In the genomic region with DNA sequence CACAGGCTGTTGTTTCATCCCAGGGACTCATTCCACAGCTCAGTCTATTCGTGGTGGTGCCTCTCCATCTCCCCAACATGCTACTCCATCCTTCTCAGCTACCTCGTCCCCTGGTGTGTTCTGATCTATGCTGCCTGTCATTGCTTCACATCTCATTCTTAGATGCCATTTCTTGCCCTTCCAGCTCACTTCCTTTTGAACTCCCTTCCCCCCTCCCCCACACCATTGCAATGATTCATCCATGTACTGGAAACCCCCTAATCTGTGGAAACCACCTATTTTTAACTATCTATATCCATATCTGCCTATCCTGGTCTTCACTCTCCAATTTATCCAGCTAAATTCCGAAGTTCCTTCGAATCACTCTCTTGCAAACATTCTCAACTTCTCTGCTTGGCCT, we compare ENCODE assay signal across 19 cellular contexts.
DNase-seq lines count a peak whose midpoint lies in the region; ATAC-seq, FAIRE-seq and TF ChIP-seq lines count a peak whose summit lies in the region.
"Had no signal": no experiment of that assay in that cellular context is flagged by ENCODE, and none has a peak within 500 bp of the region (broad histone marks: within the 10 kb centered on the region; RNA-seq: fewer than 3 reads in every experiment).

No MANE protein-coding gene starts in this region.

- no peaks in the 10 kb centered on the region for H3K36me3 ChIP-seq in upper lobe of right lung
- H3K36me3 ChIP-seq: heart right ventricle, prostate gland, spleen, thyroid gland had no signal

- WGBS in A549 (ENCODE audit: missing lambda C conversion rate), result 40% methylated on average over 4 of the region's 4 CpGs

- H3K4me1 ChIP-seq in A549, result peaks cover 8% of the 10 kb centered on the region; the same call in 2 of the 3 replicates
- peaks cover 27% of the 10 kb centered on the region for H3K4me1 ChIP-seq in foreskin keratinocyte
- no peaks in the 10 kb centered on the region for H3K4me1 ChIP-seq in upper lobe of right lung
- H3K4me1 ChIP-seq: heart right ventricle, prostate gland, spleen, thyroid gland had no signal

- no peak for TF ChIP-seq RAD21 in A549 (conservative IDR thresholded peaks at IDR 0.05 in 1 of 2, IDR thresholded peaks at IDR 0.05 in 1 of 2)

- H3K9me3 ChIP-seq in A549 (no peaks in the 10 kb centered on the region), upper lobe of right lung (no peaks in the 10 kb centered on the region)
- H3K9me3 ChIP-seq: Caco-2, heart right ventricle, prostate gland, spleen, thyroid gland had no signal

- ATAC-seq in A549 (peak in 1 of 2 experiments; percentile 39; a peak in 2 of 6 replicates), foreskin keratinocyte (peak; percentile 65), GM21515 (IDR thresholded peaks at IDR 0.05; ENCODE audit: unreplicated experiment) (no peak), upper lobe of right lung (no peak)
- ATAC-seq: heart right ventricle, natural killer cell had no signal

- FAIRE-seq in A549 (lab: Jason Lieb, UNC), result no peak
- FAIRE-seq: colon had no signal

- H3K4me3 ChIP-seq in A549 (no peak overlapping the region), GM12865 (ENCODE audit: low read depth, low read length) (no peak overlapping the region), upper lobe of right lung (no peak overlapping the region)
- H3K4me3 ChIP-seq: heart right ventricle, prostate gland, spleen, thyroid gland had no signal

- TF ChIP-seq CTCF in A549 (IDR thresholded peaks at IDR 0.05) (no peak), GM12865 (IDR thresholded peaks at IDR 0.05; ENCODE audit: insufficient read depth, low read depth, low read length, missing control alignments) (no peak), foreskin keratinocyte (conservative IDR thresholded peaks at IDR 0.05) (no peak), upper lobe of right lung (IDR thresholded peaks at IDR 0.05) (no peak)

- POLR2A ChIA-PET in A549 (lab: Yijun Ruan, JAX), result no interaction called here

- no peak for TF ChIP-seq POLR2A in A549 (IDR thresholded peaks at IDR 0.05; ENCODE audit: low read length)

- CTCF ChIA-PET in A549 (lab: Yijun Ruan, JAX), result no interaction called here

- H3K27ac ChIP-seq in A549 (no peak overlapping the region; a peak in 1 of 6 replicates), foreskin keratinocyte (peak overlapping the region; percentile 66), upper lobe of right lung (no peak overlapping the region)
- H3K27ac ChIP-seq: heart right ventricle, prostate gland, spleen, thyroid gland had no signal

- H3K27me3 ChIP-seq in foreskin keratinocyte (no peaks in the 10 kb centered on the region), upper lobe of right lung (no peaks in the 10 kb centered on the region)
- H3K27me3 ChIP-seq: heart right ventricle, thyroid gland had no signal

- peak; percentile 7 to 23 for DNase-seq in A549 (ENCODE audit: low read depth in 1 of 2, low spot score in 1 of 2)
- peak; percentile 24 for DNase-seq in GM12865 (ENCODE audit: low read depth)
- peak; percentile 13 for DNase-seq in amniotic epithelial cell (ENCODE audit: low read depth)
- DNase-seq in foreskin keratinocyte, result peak; percentile 40 to 56
- no peak for DNase-seq in effector CD4-positive, alpha-beta T cell
- no peak for DNase-seq in upper lobe of right lung
- DNase-seq in NCI-H187 treated with DMSO at 0.1 percent for 48 hours (lab: John Stamatoyannopoulos, UW), result no peak
- DNase-seq: amygdala, Caco-2, heart right ventricle, natural killer cell, NCI-H2081, NCI-H69, spleen, T-helper 9 cell, thyroid gland had no signal

- peak overlapping the region; percentile 36; the same call in 1 of the 3 replicates for H3K4me2 ChIP-seq in A549

- intact Hi-C loops in upper lobe of right lung (cut with DNase I), result no loop called here

- TF ChIP-seq EP300 in A549 (IDR thresholded peaks at IDR 0.05), result no peak

TF ChIP-seq in A549, 52 proteins besides CTCF, POLR2A, EP300 and RAD21:
- TF ChIP-seq BHLHE40 (IDR thresholded peaks at IDR 0.05; ENCODE audit: low read depth, low read length) (no peak), ESRRA (IDR thresholded peaks at IDR 0.05; ENCODE audit: borderline replicate concordance, low read length) (no peak), CBX2 (IDR thresholded peaks at IDR 0.05; ENCODE audit: borderline replicate concordance, low read depth) (no peak), CBX8 (IDR thresholded peaks at IDR 0.05) (no peak), RCOR1 (IDR thresholded peaks at IDR 0.05; ENCODE audit: low read depth, low read length) (no peak), ZC3H11A (IDR thresholded peaks at IDR 0.05) (no peak)
- TF ChIP-seq, protein P1, sequence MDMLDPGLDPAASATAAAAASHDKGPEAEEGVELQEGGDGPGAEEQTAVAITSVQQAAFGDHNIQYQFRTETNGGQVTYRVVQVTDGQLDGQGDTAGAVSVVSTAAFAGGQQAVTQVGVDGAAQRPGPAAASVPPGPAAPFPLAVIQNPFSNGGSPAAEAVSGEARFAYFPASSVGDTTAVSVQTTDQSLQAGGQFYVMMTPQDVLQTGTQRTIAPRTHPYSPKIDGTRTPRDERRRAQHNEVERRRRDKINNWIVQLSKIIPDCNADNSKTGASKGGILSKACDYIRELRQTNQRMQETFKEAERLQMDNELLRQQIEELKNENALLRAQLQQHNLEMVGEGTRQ (IDR thresholded peaks at IDR 0.05), result no peak
- TF ChIP-seq, protein P2, sequence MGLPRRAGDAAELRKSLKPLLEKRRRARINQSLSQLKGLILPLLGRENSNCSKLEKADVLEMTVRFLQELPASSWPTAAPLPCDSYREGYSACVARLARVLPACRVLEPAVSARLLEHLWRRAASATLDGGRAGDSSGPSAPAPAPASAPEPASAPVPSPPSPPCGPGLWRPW (IDR thresholded peaks at IDR 0.05), result no peak
- TF ChIP-seq, protein P3, sequence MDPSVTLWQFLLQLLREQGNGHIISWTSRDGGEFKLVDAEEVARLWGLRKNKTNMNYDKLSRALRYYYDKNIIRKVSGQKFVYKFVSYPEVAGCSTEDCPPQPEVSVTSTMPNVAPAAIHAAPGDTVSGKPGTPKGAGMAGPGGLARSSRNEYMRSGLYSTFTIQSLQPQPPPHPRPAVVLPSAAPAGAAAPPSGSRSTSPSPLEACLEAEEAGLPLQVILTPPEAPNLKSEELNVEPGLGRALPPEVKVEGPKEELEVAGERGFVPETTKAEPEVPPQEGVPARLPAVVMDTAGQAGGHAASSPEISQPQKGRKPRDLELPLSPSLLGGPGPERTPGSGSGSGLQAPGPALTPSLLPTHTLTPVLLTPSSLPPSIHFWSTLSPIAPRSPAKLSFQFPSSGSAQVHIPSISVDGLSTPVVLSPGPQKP (IDR thresholded peaks at IDR 0.05; ENCODE audit: low read depth, low read length), result no peak
- TF ChIP-seq, protein P4, sequence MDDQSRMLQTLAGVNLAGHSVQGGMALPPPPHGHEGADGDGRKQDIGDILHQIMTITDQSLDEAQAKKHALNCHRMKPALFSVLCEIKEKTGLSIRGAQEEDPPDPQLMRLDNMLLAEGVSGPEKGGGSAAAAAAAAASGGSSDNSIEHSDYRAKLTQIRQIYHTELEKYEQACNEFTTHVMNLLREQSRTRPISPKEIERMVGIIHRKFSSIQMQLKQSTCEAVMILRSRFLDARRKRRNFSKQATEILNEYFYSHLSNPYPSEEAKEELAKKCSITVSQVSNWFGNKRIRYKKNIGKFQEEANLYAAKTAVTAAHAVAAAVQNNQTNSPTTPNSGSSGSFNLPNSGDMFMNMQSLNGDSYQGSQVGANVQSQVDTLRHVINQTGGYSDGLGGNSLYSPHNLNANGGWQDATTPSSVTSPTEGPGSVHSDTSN (IDR thresholded peaks at IDR 0.05), result no peak

Comparison
In these comparisons a context has a peak if more than half of its experiments do, and no peak if none do; other contexts are left out.
1. DNase-seq: peak in A549 (2 of 2), GM12865 (single experiment), amniotic epithelial cell (single experiment) and foreskin keratinocyte (2 of 2); none in effector CD4-positive, alpha-beta T cell (single experiment), upper lobe of right lung (single experiment) and NCI-H187 treated with DMSO at 0.1 percent for 48 hours (single experiment).